ENCODE assay signal across 1 cellular context in the genomic region with DNA sequence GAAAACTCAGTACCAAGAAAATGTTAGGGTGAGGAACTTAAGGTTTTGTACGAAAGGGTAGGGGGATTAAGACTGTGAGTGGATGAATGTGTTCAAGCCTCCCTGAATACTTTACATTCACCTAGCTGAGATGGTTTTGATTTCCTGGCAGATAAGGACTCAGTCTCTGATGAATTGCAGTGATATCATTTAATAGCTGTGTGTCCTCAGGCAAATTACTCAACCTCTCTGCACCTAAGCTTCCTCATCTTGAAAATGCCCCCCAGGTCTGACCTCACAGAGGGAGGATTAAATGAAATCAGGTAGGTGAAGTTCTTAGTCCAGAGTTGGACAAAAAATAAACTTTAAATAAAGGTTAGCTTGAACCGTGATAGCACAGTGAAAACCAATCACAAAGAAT.
A peak's percentile ranks its signal among the peaks of the same experiment; 100 is the strongest.
TF ChIP-seq lines count a peak whose summit lies in the region.

No MANE protein-coding gene starts in this region.

TF ChIP-seq in K562, 482 proteins besides CTCF, POLR2A, EP300 and RAD21:
- TF ChIP-seq ZNF740 (CRISPR knock-in tag; IDR thresholded peaks at IDR 0.05) (no peak), ZNF740 (tag; IDR thresholded peaks at IDR 0.05) (no peak), RBM25 (IDR thresholded peaks at IDR 0.05; ENCODE audit: low read depth, low read length, severe bottlenecking) (peak; percentile 59), ZFP36 (IDR thresholded peaks at IDR 0.05; ENCODE audit: low read depth, low read length, partially characterized antibody) (peak; percentile 48)
